In the genomic region with DNA sequence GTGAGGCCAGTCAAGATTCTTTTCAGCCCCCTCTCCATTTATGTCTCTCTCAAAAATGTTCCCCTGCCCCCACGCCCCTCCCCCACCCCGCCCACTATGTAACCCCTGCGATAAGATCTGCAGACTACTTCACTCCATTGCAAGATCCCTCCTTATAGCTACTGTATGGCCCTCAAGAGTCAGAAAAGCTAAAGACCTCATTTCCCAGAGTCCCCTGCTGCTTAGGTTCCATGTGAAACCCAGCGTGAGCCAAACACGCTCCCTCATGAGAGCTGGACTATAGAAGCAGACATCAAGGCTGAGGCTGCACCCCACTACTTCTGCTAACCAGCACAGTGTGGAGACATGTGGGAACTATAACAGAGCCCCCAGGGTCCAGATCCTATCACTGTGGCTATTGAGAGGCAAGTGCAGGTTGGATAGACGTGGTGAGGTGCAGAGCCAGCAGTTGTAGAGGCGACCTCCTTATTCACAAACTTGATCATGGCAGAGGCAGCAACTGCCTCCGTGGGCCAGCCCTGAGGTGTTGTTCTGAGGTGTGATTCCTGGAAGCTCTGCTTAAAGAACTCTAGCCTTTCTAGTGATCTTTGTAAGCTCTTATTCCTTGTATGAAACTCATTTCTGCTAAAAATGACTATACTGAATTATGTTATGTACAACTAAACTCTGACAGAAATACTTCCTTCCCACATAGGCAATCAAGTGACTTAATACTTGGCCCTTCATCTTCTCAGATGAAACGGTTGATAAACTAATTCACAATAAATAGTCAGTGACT, we compare ENCODE assay signal across 21 cellular contexts.
DNase-seq lines count a peak whose midpoint lies in the region; ATAC-seq and TF ChIP-seq lines count a peak whose summit lies in the region.
"Had no signal": no experiment of that assay in that cellular context is flagged by ENCODE, and none has a peak within 500 bp of the region (broad histone marks: within the 10 kb centered on the region; RNA-seq: fewer than 3 reads in every experiment).

No MANE protein-coding gene starts in this region.

- TF ChIP-seq CTCF in BE2C (IDR thresholded peaks at IDR 0.05; ENCODE audit: low read depth, low read length) = no peak

- no peak overlapping the region for H3K4me3 ChIP-seq in BE2C (ENCODE audit: low read depth, low read length)

- peak; percentile 83 to 87 for ATAC-seq in activated CD4-positive, CD25-positive, alpha-beta regulatory T cell treated with anti-CD3 and anti-CD28 coated beads, Interleukin-2, amount 50 U/mL, for 24 hours

- no peaks in the 10 kb centered on the region for H3K27me3 Mint-ChIP-seq in activated CD4-positive, alpha-beta T cell treated with anti-CD3 and anti-CD28 coated beads, Interleukin-2, amount 10 ng/mL, durations not matched to agents 7 days and 5 days
- H3K27me3 Mint-ChIP-seq in activated naive CD8-positive, alpha-beta T cell treated with anti-CD3 and anti-CD28 coated beads for 36 hours = peaks cover 4% of the 10 kb centered on the region
- H3K27me3 Mint-ChIP-seq: activated B cell treated with CpG ODN at 0.5 μM for 24 hours; activated naive CD8-positive, alpha-beta T cell had no signal

- no peak overlapping the region for H3K4me3 Mint-ChIP-seq in activated CD4-positive, alpha-beta T cell treated with anti-CD3 and anti-CD28 coated beads, Interleukin-2, amount 10 ng/mL, durations not matched to agents 7 days and 5 days
- no peak overlapping the region for H3K4me3 Mint-ChIP-seq in activated naive CD8-positive, alpha-beta T cell treated with anti-CD3 and anti-CD28 coated beads for 36 hours
- H3K4me3 Mint-ChIP-seq: activated B cell treated with CpG ODN at 0.5 μM for 24 hours; activated naive CD8-positive, alpha-beta T cell; brain; naive B cell had no signal

- H3K36me3 Mint-ChIP-seq in activated CD4-positive, alpha-beta T cell treated with anti-CD3 and anti-CD28 coated beads, Interleukin-2, amount 10 ng/mL, durations not matched to agents 7 days and 5 days (ENCODE audit: low read depth) = peaks cover 4% of the 10 kb centered on the region
- no peaks in the 10 kb centered on the region for H3K36me3 Mint-ChIP-seq in activated naive CD8-positive, alpha-beta T cell treated with anti-CD3 and anti-CD28 coated beads for 36 hours
- H3K36me3 Mint-ChIP-seq: activated naive CD8-positive, alpha-beta T cell; brain; naive B cell had no signal

- H3K9me3 ChIP-seq in BE2C = no peaks in the 10 kb centered on the region

- CTCF ChIA-PET in activated CD4-positive, alpha-beta T cell treated with anti-CD3 and anti-CD28 coated beads, Interleukin-2, amount 10 ng/mL, durations not matched to agents 7 days and 5 days (lab: Charles Lee) = interaction anchor here (1.0 to 1.7 kb wide), 6 partner anchors 16 to 34 kb away, joined by 3 to 5 read pairs (median 4); no protein-coding TSS in a partner anchor

- no peaks in the 10 kb centered on the region for H3K27me3 ChIP-seq in BE2C

- H3K9me3 Mint-ChIP-seq in activated CD4-positive, alpha-beta T cell treated with anti-CD3 and anti-CD28 coated beads, Interleukin-2, amount 10 ng/mL, durations not matched to agents 7 days and 5 days = peaks cover 8% of the 10 kb centered on the region
- H3K9me3 Mint-ChIP-seq in activated naive CD8-positive, alpha-beta T cell treated with anti-CD3 and anti-CD28 coated beads for 36 hours = no peaks in the 10 kb centered on the region
- H3K9me3 Mint-ChIP-seq: activated B cell treated with CpG ODN at 0.5 μM for 24 hours, brain, naive B cell had no signal

- no peaks in the 10 kb centered on the region for H3K4me1 ChIP-seq in BE2C

- H3K27ac Mint-ChIP-seq in activated CD4-positive, alpha-beta T cell treated with anti-CD3 and anti-CD28 coated beads, Interleukin-2, amount 10 ng/mL, durations not matched to agents 7 days and 5 days = peak overlapping the region; percentile 61
- peak overlapping the region; percentile 34 for H3K27ac Mint-ChIP-seq in activated naive CD8-positive, alpha-beta T cell treated with anti-CD3 and anti-CD28 coated beads for 36 hours
- H3K27ac Mint-ChIP-seq: activated B cell treated with CpG ODN at 0.5 μM for 24 hours; activated naive CD8-positive, alpha-beta T cell; brain; naive B cell had no signal

- H3K4me1 Mint-ChIP-seq in activated CD4-positive, alpha-beta T cell treated with anti-CD3 and anti-CD28 coated beads, Interleukin-2, amount 10 ng/mL, durations not matched to agents 7 days and 5 days = peaks cover 69% of the 10 kb centered on the region
- H3K4me1 Mint-ChIP-seq in activated naive CD8-positive, alpha-beta T cell treated with anti-CD3 and anti-CD28 coated beads for 36 hours = peaks cover 45% of the 10 kb centered on the region
- H3K4me1 Mint-ChIP-seq: activated B cell treated with CpG ODN at 0.5 μM for 24 hours had no signal

- POLR2A ChIA-PET in activated CD4-positive, alpha-beta T cell treated with anti-CD3 and anti-CD28 coated beads, Interleukin-2, amount 10 ng/mL, durations not matched to agents 7 days and 5 days (lab: Charles Lee) = no interaction called here

- DNase-seq in activated CD4-positive, alpha-beta T cell treated with anti-CD3 and anti-CD28 coated beads, Interleukin-2, amount 10 ng/mL, durations not matched to agents 7 days and 5 days = no peak
- no peak for DNase-seq in activated CD4-positive, alpha-beta T cell treated with anti-CD3 and anti-CD28 coated beads, Interleukin-2, amount 50 U/mL, for 4 hours
- DNase-seq in activated naive CD8-positive, alpha-beta T cell treated with anti-CD3 and anti-CD28 coated beads for 36 hours = peak; percentile 15
- DNase-seq in stimulated activated CD4-positive, alpha-beta T cell treated with anti-CD3 and anti-CD28 coated beads, Interleukin-4, amount 100 ng/mL, for 24 hours = peak; percentile 48
- DNase-seq in SKM-1 (lab: John Stamatoyannopoulos, UW; ENCODE audit: unreplicated experiment) (no peak), BE2C (no peak), AG08395 (ENCODE audit: low spot score) (no peak)
- DNase-seq: activated B cell treated with CpG ODN at 0.5 μM for 24 hours, cortex of kidney, DMS153, foreskin fibroblast, hippocampal formation, kidney, naive B cell, NCI-H1105 treated with DMSO at 0.1 percent for 48 hours, OCI-M1, SIG-M5, trophoblast cell had no signal

- H3K36me3 ChIP-seq in BE2C = no peaks in the 10 kb centered on the region

Comparison
In these comparisons a context has a peak if more than half of its experiments do, and no peak if none do; other contexts are left out.
1. DNase-seq: peak in activated naive CD8-positive, alpha-beta T cell treated with anti-CD3 and anti-CD28 coated beads for 36 hours (single experiment) and stimulated activated CD4-positive, alpha-beta T cell treated with anti-CD3 and anti-CD28 coated beads, Interleukin-4, amount 100 ng/mL, for 24 hours (single experiment); none in activated CD4-positive, alpha-beta T cell treated with anti-CD3 and anti-CD28 coated beads, Interleukin-2, amount 10 ng/mL, durations not matched to agents 7 days and 5 days (single experiment), activated CD4-positive, alpha-beta T cell treated with anti-CD3 and anti-CD28 coated beads, Interleukin-2, amount 50 U/mL, for 4 hours (0 of 2), SKM-1 (single experiment), BE2C (single experiment) and AG08395 (single experiment).